25 cellular contexts compared by ENCODE assay signal in the genomic region with DNA sequence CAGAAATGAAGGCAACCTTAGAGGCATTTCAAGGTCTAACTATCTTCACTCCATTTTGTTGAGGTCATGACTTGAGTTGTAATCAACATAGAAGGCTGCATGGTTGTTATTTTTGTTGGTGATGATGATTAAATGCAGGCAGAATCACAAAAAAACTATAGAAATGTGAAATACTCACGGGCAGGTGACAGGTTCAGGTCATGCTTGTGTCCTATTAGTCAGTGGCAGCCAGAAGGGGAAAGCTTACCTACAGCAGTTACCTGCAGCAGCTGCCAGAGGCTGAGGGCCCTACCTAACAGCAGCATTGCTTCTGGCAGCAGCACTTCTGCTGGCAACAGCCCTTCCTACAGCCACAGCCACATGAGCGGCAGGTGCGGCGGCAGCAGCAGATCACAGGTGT. TPM values are rescaled to one million over a fixed set of nuclear protein-coding genes. Genes with fewer than 3 reads are reported as not detected.
"Had no signal": no experiment of that assay in that cellular context is flagged by ENCODE, and none has a peak within 500 bp of the region (broad histone marks: within the 10 kb centered on the region; RNA-seq: fewer than 3 reads in every experiment).

No MANE protein-coding gene starts in this region.

- H3K27me3 ChIP-seq: pancreas, right lobe of liver, suprapubic skin, thyroid gland, upper lobe of right lung, vagina had no signal

- H3K9me3 ChIP-seq: esophagus muscularis mucosa, gastrocnemius medialis, heart right ventricle, pancreas, prostate gland, right lobe of liver, suprapubic skin, thyroid gland, upper lobe of right lung, vagina had no signal

- H3K4me1 Mint-ChIP-seq: stimulated activated effector memory CD8-positive, alpha-beta T cell treated with anti-CD3 and anti-CD28 coated beads, Interleukin-12 subunit alpha, Interleukin-12 subunit beta, amount 100 ng/mL, for 72 hours had no signal

- H3K27ac ChIP-seq: esophagus muscularis mucosa, gastrocnemius medialis, heart right ventricle, pancreas, prostate gland, right lobe of liver, suprapubic skin, thyroid gland, upper lobe of right lung, vagina had no signal

- DNase-seq: effector memory CD4-positive, alpha-beta T cell; gastrocnemius medialis; heart right ventricle; hypothalamus; kidney glomerular epithelial cell; mesendoderm; naive B cell; occipital lobe; pancreas; right lobe of liver; stimulated activated CD4-positive, alpha-beta T cell treated with anti-CD3 and anti-CD28 coated beads, Interleukin-4, amount 100 ng/mL, for 1 hour; stimulated activated CD8-positive, alpha-beta memory T cell treated with anti-CD3 and anti-CD28 coated beads, Interleukin-4, amount 100 ng/mL, for 48 hours; stimulated activated naive CD8-positive, alpha-beta T cell treated with anti-CD3 and anti-CD28 coated beads, Interleukin-15, Interleukin-2, amounts not matched to agents 100 U/mL and 50 U/mL, for 24 hours; thyroid gland; upper lobe of right lung had no signal

- H3K9me3 Mint-ChIP-seq: nephron; stimulated activated effector memory CD8-positive, alpha-beta T cell treated with anti-CD3 and anti-CD28 coated beads, Interleukin-12 subunit alpha, Interleukin-12 subunit beta, amount 100 ng/mL, for 72 hours had no signal

- H3K4me3 Mint-ChIP-seq: naive B cell; nephron; stimulated activated effector memory CD8-positive, alpha-beta T cell treated with anti-CD3 and anti-CD28 coated beads, Interleukin-12 subunit alpha, Interleukin-12 subunit beta, amount 100 ng/mL, for 72 hours had no signal

- H3K36me3 Mint-ChIP-seq: naive B cell had no signal

- H3K4me1 ChIP-seq: gastrocnemius medialis, pancreas, prostate gland, right lobe of liver, thyroid gland, upper lobe of right lung, vagina had no signal

- H3K27ac Mint-ChIP-seq: naive B cell; nephron; stimulated activated effector memory CD8-positive, alpha-beta T cell treated with anti-CD3 and anti-CD28 coated beads, Interleukin-12 subunit alpha, Interleukin-12 subunit beta, amount 100 ng/mL, for 72 hours had no signal

RNA-seq across cellular contexts. Expression of a gene that starts 0.4 kb away (rescaled TPM):
- total RNA-seq: esophagus muscularis mucosa, fibroblast of villous mesenchyme, gastrocnemius medialis, heart right ventricle, liver, lung microvascular endothelial cell, occipital lobe, pancreas, prostate gland, renal cortical epithelial cell, right lobe of liver, suprapubic skin, thyroid gland, upper lobe of right lung, vagina had no signal

RNA-seq across cellular contexts. Expression of a gene that starts 3.1 kb away (rescaled TPM):
- total RNA-seq: esophagus muscularis mucosa, fibroblast of villous mesenchyme, gastrocnemius medialis, heart right ventricle, liver, lung microvascular endothelial cell, occipital lobe, pancreas, prostate gland, renal cortical epithelial cell, right lobe of liver, thyroid gland, upper lobe of right lung, vagina had no signal

RNA-seq across cellular contexts. Expression of a gene that starts 15.6 kb away (rescaled TPM):
- total RNA-seq: esophagus muscularis mucosa, fibroblast of villous mesenchyme, gastrocnemius medialis, heart right ventricle, liver, lung microvascular endothelial cell, occipital lobe, pancreas, prostate gland, renal cortical epithelial cell, right lobe of liver, thyroid gland, upper lobe of right lung, vagina had no signal

RNA-seq across cellular contexts. Expression of a gene that starts 52.4 kb away (rescaled TPM):
- total RNA-seq: esophagus muscularis mucosa, fibroblast of villous mesenchyme, gastrocnemius medialis, heart right ventricle, liver, lung microvascular endothelial cell, occipital lobe, pancreas, prostate gland, renal cortical epithelial cell, right lobe of liver, suprapubic skin, thyroid gland, upper lobe of right lung, vagina had no signal
